9 cellular contexts compared by ENCODE assay signal in the genomic region with DNA sequence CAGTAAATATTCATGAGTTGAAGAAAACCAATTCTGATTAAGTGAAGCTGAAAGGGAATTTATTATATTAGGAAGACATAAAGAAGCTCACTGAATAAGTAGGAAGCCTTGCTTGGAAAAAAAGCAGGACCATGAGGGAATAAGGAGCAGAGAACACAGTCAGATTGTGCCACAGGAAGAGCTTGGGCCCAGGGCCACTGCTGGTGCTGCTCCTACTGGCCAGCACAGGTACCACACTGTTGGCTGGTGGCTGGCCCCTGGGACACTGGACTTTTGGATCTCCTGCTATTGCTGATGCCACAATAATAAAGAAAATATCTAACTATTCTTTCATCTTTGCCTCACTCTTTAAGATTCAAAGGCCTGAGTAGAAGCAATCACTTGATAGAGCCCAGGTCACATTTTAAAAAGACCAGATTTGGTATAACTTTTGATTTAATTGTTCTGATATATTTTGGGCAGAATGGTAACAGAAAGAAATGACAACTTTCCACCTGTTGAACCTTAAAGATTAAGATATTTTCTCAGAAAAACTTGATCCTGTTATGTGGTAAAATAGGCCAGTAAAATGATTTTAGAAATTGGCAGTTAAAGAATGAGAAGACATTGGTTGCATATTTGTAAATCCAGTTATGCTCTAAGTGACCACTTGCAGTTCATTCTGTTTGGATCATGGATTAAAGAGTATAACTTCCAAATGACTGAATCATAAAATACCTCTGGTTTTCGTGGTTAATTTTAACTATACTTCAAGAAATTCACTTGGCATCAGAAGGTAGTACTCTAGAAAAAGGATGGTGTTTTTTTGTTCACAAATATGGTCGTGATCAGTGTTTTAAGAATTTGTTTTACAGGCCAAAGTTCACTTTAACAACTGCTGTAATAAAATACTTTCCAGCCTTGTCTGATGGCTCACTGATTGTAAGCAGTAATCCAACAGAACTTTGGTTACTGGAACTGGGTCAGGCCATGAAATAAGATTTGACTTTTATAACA.
DNase-seq lines count a peak whose midpoint lies in the region; ATAC-seq, FAIRE-seq and TF ChIP-seq lines count a peak whose summit lies in the region.
"Had no signal": no experiment of that assay in that cellular context is flagged by ENCODE, and none has a peak within 500 bp of the region (broad histone marks: within the 10 kb centered on the region; RNA-seq: fewer than 3 reads in every experiment).

No MANE protein-coding gene starts in this region.

- peak; percentile 54 for ATAC-seq in GM21515 (IDR thresholded peaks at IDR 0.05; ENCODE audit: unreplicated experiment)

- FAIRE-seq in frontal cortex (lab: Jason Lieb, UNC) = no peak

- TF ChIP-seq CTCF in fibroblast of mammary gland (conservative IDR thresholded peaks at IDR 0.05; ENCODE audit: control insufficient read depth, insufficient read depth, low read depth, low read length) = peak; percentile 69

- no peaks in the 10 kb centered on the region for H4K20me1 ChIP-seq in BLaER1

- DNase-seq in NCI-H226 (peak; percentile 43), fibroblast of mammary gland (ENCODE audit: low read depth) (peak; percentile 90), renal cortical epithelial cell (ENCODE audit: low read depth) (peak; percentile 97), anterior cingulate cortex (lab: John Stamatoyannopoulos, UW) (no peak), UCSD-AML1 (lab: John Stamatoyannopoulos, UW; ENCODE audit: unreplicated experiment) (no peak), frontal cortex (ENCODE audit: low spot score in 2 of 2) (no peak)

- H3K9ac ChIP-seq in BLaER1 = no peak overlapping the region

- H3K9me3 ChIP-seq in BLaER1 = no peaks in the 10 kb centered on the region

- H3K4me3 ChIP-seq in BLaER1 (no peak overlapping the region), fibroblast of mammary gland (ENCODE audit: control insufficient read depth, low read depth, low read length) (no peak overlapping the region)

- H3K4me1 ChIP-seq in BLaER1 = peaks cover 5% of the 10 kb centered on the region

- H3K4me2 ChIP-seq in BLaER1 = 0 out of 2 replicates have a peak overlapping the region, but pooled peaks have one; percentile 12

- no peaks in the 10 kb centered on the region for H3K27me3 ChIP-seq in BLaER1

- no peak overlapping the region for H3K27ac ChIP-seq in BLaER1
- H3K27ac ChIP-seq: HL-60 had no signal

- H3K36me3 ChIP-seq in BLaER1 = peaks cover 37% of the 10 kb centered on the region

Comparison
In these comparisons a context has a peak if more than half of its experiments do, and no peak if none do; other contexts are left out.
1. DNase-seq: peak in NCI-H226 (single experiment), fibroblast of mammary gland (single experiment) and renal cortical epithelial cell (single experiment); none in anterior cingulate cortex (0 of 58), UCSD-AML1 (single experiment) and frontal cortex (0 of 2).